In the genomic region with DNA sequence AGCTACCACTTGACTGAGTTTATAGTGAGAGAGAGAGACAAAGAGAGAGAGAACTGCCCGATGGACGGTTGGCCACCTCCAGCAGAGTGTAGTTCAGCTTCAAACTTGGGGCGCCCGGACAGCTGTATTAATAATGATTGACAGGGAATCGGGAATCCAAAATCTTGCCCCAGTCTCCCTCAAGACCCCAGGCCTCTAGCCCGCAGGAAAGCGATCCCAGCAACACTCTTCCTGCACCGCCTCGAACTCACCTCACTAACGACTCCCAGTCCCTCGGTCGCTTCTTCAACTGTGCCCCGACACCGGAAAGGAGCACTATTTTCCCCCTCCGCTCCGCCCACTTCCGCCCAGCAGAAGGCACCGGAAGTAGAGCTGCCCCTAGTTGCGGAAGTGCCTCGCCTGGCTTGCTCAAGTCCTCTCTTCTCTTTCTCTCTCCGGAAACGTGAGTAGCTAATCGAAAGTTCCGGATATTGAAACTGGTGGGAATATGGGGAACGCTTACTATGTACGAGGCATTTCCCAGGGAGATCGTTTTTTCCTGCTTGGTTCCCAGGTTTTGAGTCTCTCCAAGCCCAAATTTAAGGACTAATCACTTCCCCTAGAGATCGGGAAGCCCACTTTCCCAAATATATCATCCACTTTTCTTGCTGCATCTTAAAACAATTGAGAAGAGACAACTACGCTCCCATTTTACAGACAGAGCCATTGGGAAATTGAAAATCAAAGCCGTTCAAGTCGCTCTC, we compare ENCODE assay signal across 8 cellular contexts. TPM values are rescaled to one million over a fixed set of nuclear protein-coding genes. Genes with fewer than 3 reads are reported as not detected.
A peak's percentile ranks its signal among the peaks of the same experiment; 100 is the strongest.
DNase-seq lines count a peak whose midpoint lies in the region; ATAC-seq and TF ChIP-seq lines count a peak whose summit lies in the region.

A gene with protein sequence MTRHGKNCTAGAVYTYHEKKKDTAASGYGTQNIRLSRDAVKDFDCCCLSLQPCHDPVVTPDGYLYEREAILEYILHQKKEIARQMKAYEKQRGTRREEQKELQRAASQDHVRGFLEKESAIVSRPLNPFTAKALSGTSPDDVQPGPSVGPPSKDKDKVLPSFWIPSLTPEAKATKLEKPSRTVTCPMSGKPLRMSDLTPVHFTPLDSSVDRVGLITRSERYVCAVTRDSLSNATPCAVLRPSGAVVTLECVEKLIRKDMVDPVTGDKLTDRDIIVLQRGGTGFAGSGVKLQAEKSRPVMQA (minus strand): TSS at position 293 of the 743 bp plus-strand sequence. CDS start 19,865 bp downstream, outside the sequence.

- peak within 1 kb of the TSS; percentile 90 for H3K4me3 Mint-ChIP-seq in CD4-positive, alpha-beta T cell
- peak within 1 kb of the TSS; percentile 90 for H3K4me3 Mint-ChIP-seq in memory B cell

- peak within 1 kb of the TSS; percentile 64 for H3K4me3 ChIP-seq in effector memory CD4-positive, alpha-beta T cell (ENCODE audit: insufficient read depth, low read depth, low read length, poor library complexity, severe bottlenecking)

- intact Hi-C loops in CD4-positive, alpha-beta T cell (cut with DNase I, micrococcal nuclease) = loop anchor here (1.0 to 10.0 kb wide), 3 partner anchors 10 to 356 kb away; a partner anchor contains a TSS

- no peaks in the 10 kb centered on the region for H3K27me3 Mint-ChIP-seq in CD4-positive, alpha-beta T cell
- H3K27me3 Mint-ChIP-seq in memory B cell = no peaks in the 10 kb centered on the region

- peaks cover 4% of the 10 kb centered on the region for H3K36me3 ChIP-seq in effector memory CD4-positive, alpha-beta T cell (ENCODE audit: control insufficient read depth, insufficient read depth, low read length)

- DNase-seq in CD4-positive, alpha-beta T cell = peak; percentile 93 to 96 (median 96)
- DNase-seq in HT-29 (ENCODE audit: low spot score) = peak; percentile 99
- peak; percentile 97 for DNase-seq in NOMO-1 treated with DMSO at 0.1 percent for 48 hours (lab: John Stamatoyannopoulos, UW; ENCODE audit: unreplicated experiment)
- peak; percentile 91 to 94 (median 91) for DNase-seq in effector memory CD4-positive, alpha-beta T cell
- DNase-seq in memory B cell (ENCODE audit: low spot score in 2 of 2) = peak; percentile 91 to 93
- DNase-seq in stimulated activated CD8-positive, alpha-beta memory T cell treated with anti-CD3 and anti-CD28 coated beads, Interleukin-12 subunit alpha, Interleukin-12 subunit beta, amount 100 ng/mL, for 1 hour (ENCODE audit: low read depth) = peak; percentile 93

- H3K27ac ChIP-seq in CD4-positive, alpha-beta T cell (ENCODE audit: low read depth, low read length) = peak within 1 kb of the TSS; percentile 8
- peak within 1 kb of the TSS; percentile 68 for H3K27ac ChIP-seq in effector memory CD4-positive, alpha-beta T cell (ENCODE audit: insufficient read depth, low read length, poor library complexity, severe bottlenecking)

- H3K4me1 Mint-ChIP-seq in CD4-positive, alpha-beta T cell (ENCODE audit: low read depth) = peaks cover 33% of the 10 kb centered on the region
- peaks cover 16% of the 10 kb centered on the region for H3K4me1 Mint-ChIP-seq in memory B cell

- CTCF ChIA-PET in CD4-positive, alpha-beta T cell (lab: Charles Lee) = interaction anchor here (0.6 to 3.2 kb wide), 12 partner anchors 10 to 466 kb away, joined by 3 to 17 read pairs (median 4); a partner anchor contains a TSS
- CTCF ChIA-PET in activated CD8-positive, alpha-beta memory T cell treated with anti-CD3 and anti-CD28 coated beads for 36 hours (lab: Charles Lee) = interaction anchor here (0.6 to 2.6 kb wide), 7 partner anchors 9 to 87 kb away, joined by 3 to 25 read pairs (median 8); a partner anchor contains a TSS

- no peaks in the 10 kb centered on the region for H3K27me3 ChIP-seq in CD4-positive, alpha-beta T cell (ENCODE audit: control insufficient read depth, insufficient read depth, low read length)
- no peaks in the 10 kb centered on the region for H3K27me3 ChIP-seq in effector memory CD4-positive, alpha-beta T cell (replicated peaks; ENCODE audit: control insufficient read depth, insufficient read depth, low read length, poor library complexity, severe bottlenecking)

- no peaks in the 10 kb centered on the region for H3K9me3 ChIP-seq in CD4-positive, alpha-beta T cell (ENCODE audit: control insufficient read depth, low read length)
- no peaks in the 10 kb centered on the region for H3K9me3 ChIP-seq in effector memory CD4-positive, alpha-beta T cell (ENCODE audit: control insufficient read depth, low read length)

- peak within 1 kb of the TSS; percentile 67 for H3K27ac Mint-ChIP-seq in CD4-positive, alpha-beta T cell
- peak within 1 kb of the TSS; percentile 87 for H3K27ac Mint-ChIP-seq in memory B cell

- H3K9me3 Mint-ChIP-seq in CD4-positive, alpha-beta T cell = no peaks in the 10 kb centered on the region
- H3K9me3 Mint-ChIP-seq in memory B cell = no peaks in the 10 kb centered on the region

- peak; percentile 98 for ATAC-seq in CD4-positive, alpha-beta T cell (ENCODE audit: poor library complexity)
- peak; percentile 88 for ATAC-seq in GM19467 (IDR thresholded peaks at IDR 0.05; ENCODE audit: unreplicated experiment)
- ATAC-seq in memory B cell (ENCODE audit: low read depth) = peak; percentile 100

- POLR2A ChIA-PET in CD4-positive, alpha-beta T cell (lab: Charles Lee) = interaction anchor here (0.7 to 3.2 kb wide), 16 partner anchors 10 to 587 kb away, joined by 3 to 86 read pairs (median 5); a partner anchor contains a TSS
- POLR2A ChIA-PET in activated CD8-positive, alpha-beta memory T cell treated with anti-CD3 and anti-CD28 coated beads for 36 hours (lab: Charles Lee) = interaction anchor here (0.6 to 2.2 kb wide), 11 partner anchors 10 to 95 kb away, joined by 3 to 10 read pairs (median 3); a partner anchor contains a TSS

- TF ChIP-seq CTCF in CD4-positive, alpha-beta T cell (IDR thresholded peaks at IDR 0.05) = no peak

- H3K4me1 ChIP-seq in effector memory CD4-positive, alpha-beta T cell (ENCODE audit: control insufficient read depth, insufficient read depth, low read length, poor library complexity, severe bottlenecking) = peaks cover 18% of the 10 kb centered on the region

- peaks cover 13% of the 10 kb centered on the region for H3K36me3 Mint-ChIP-seq in CD4-positive, alpha-beta T cell (ENCODE audit: low read depth)
- H3K36me3 Mint-ChIP-seq in memory B cell = no peaks in the 10 kb centered on the region

RNA-seq across cellular contexts. Expression of the gene that starts here (rescaled TPM):
- total RNA-seq in CD4-positive, alpha-beta T cell = 100 to 1,000 TPM; 202 to 203 TPM
- 247 and 262 TPM in 2 replicates for total RNA-seq in HT-29 (2014; rRNA removed; shearing (Covaris generic))
- total RNA-seq in activated CD8-positive, alpha-beta memory T cell treated with anti-CD3 and anti-CD28 coated beads for 36 hours = 10 to 100 TPM; 59.7 to 60.2 TPM

Comparison
In these comparisons a context has a peak if more than half of its experiments do, and no peak if none do; other contexts are left out.
1. Peak in every context shown above with its lines: DNase-seq, ATAC-seq, H3K4me3 ChIP-seq and H3K27ac ChIP-seq.